32 cellular contexts compared by ENCODE assay signal in genomic region chr1:157520386-157520935, GRCh38. TPM values are rescaled to one million over a fixed set of nuclear protein-coding genes. Genes with fewer than 3 reads are reported as not detected.
"Had no signal": no experiment of that assay in that cellular context is flagged by ENCODE, and none has a peak within 500 bp of the region (broad histone marks: within the 10 kb centered on the region; RNA-seq: fewer than 3 reads in every experiment).

No MANE protein-coding gene starts in this region.

- H3K4me3 Mint-ChIP-seq: dendritic cell treated with granulocyte-macrophage colony-stimulating factor and Interleukin-4, amounts not matched to agents 40 ng/mL and 50 ng/mL, for 4 days; effector memory CD8-positive, alpha-beta T cell; endodermal cell; mesothelial cell of epicardium; naive B cell had no signal

- DNase-seq: colonic mucosa; cortex of kidney; effector CD8-positive, alpha-beta T cell; effector memory CD8-positive, alpha-beta T cell; endodermal cell; erythroblast; esophagus squamous epithelium; foreskin fibroblast; foreskin melanocyte; gastrocnemius medialis; glutamatergic neuron; head of caudate nucleus; heart right ventricle; hippocampal formation; left cardiac atrium; left lung; left ventricle myocardium superior; lower lobe of right lung; mesenchymal stem cell; mucosa of descending colon; naive B cell had no signal

- H3K4me3 ChIP-seq: colonic mucosa, esophagus squamous epithelium, gastrocnemius medialis, heart right ventricle, left lung, lower lobe of right lung, mucosa of descending colon had no signal

- H3K36me3 Mint-ChIP-seq: mesothelial cell of epicardium had no signal

- H3K4me1 ChIP-seq: colonic mucosa, esophagus squamous epithelium, gastrocnemius medialis, heart right ventricle, left lung, lower lobe of right lung had no signal

- H3K9me3 Mint-ChIP-seq: dendritic cell treated with granulocyte-macrophage colony-stimulating factor and Interleukin-4, amounts not matched to agents 40 ng/mL and 50 ng/mL, for 4 days; effector memory CD8-positive, alpha-beta T cell; endodermal cell; mesothelial cell of epicardium; naive B cell had no signal

- ATAC-seq: effector memory CD8-positive, alpha-beta T cell; esophagus mucosa; gastrocnemius medialis; heart right ventricle; left cardiac atrium; left lung; left ventricle myocardium superior; lower lobe of right lung; mucosa of descending colon had no signal

- H3K36me3 ChIP-seq: colonic mucosa, esophagus squamous epithelium, gastrocnemius medialis, heart right ventricle, left lung, lower lobe of right lung had no signal

- H3K4me1 Mint-ChIP-seq: endodermal cell, mesothelial cell of epicardium had no signal

- H3K27ac Mint-ChIP-seq: dendritic cell treated with granulocyte-macrophage colony-stimulating factor and Interleukin-4, amounts not matched to agents 40 ng/mL and 50 ng/mL, for 4 days; effector memory CD8-positive, alpha-beta T cell; endodermal cell; mesothelial cell of epicardium had no signal

- H3K9me3 ChIP-seq: colonic mucosa, esophagus squamous epithelium, gastrocnemius medialis, heart right ventricle, left lung, lower lobe of right lung, mucosa of descending colon had no signal

- H3K27me3 Mint-ChIP-seq: naive B cell had no signal

- H3K27ac ChIP-seq: colonic mucosa, epithelial cell of prostate, esophagus squamous epithelium, gastrocnemius medialis, heart right ventricle, left lung, lower lobe of right lung had no signal

- H3K27me3 ChIP-seq: colonic mucosa, esophagus squamous epithelium, gastrocnemius medialis, left lung had no signal

RNA-seq across cellular contexts. Expression of gene FCRL5, which starts 31.9 kb away (rescaled TPM):
- total RNA-seq: dermis microvascular lymphatic vessel endothelial cell, gastrocnemius medialis, glomerular endothelial cell, kidney epithelial cell, lower leg skin, lung microvascular endothelial cell, mesothelial cell of epicardium, myocyte had no signal
- polyA plus RNA-seq: keratinocyte had no signal
